19 cellular contexts compared by ENCODE assay signal in genomic region chr18:23038712-23039111, GRCh38.
DNase-seq lines count a peak whose midpoint lies in the region; ATAC-seq and TF ChIP-seq lines count a peak whose summit lies in the region.
"Had no signal": no experiment of that assay in that cellular context is flagged by ENCODE, and none has a peak within 500 bp of the region (broad histone marks: within the 10 kb centered on the region; RNA-seq: fewer than 3 reads in every experiment).

No MANE protein-coding gene starts in this region.

- H3K9me3 ChIP-seq in SJSA1 (replicated peaks) = no peaks in the 10 kb centered on the region
- no peaks in the 10 kb centered on the region for H3K9me3 ChIP-seq in heart left ventricle
- H3K9me3 ChIP-seq: Caco-2, colonic mucosa, esophagus muscularis mucosa, Peyer's patch, upper lobe of right lung had no signal

- no peak overlapping the region for H3K4me3 ChIP-seq in SJSA1
- no peak overlapping the region for H3K4me3 ChIP-seq in heart left ventricle
- H3K4me3 ChIP-seq: colonic mucosa, esophagus muscularis mucosa, GM23338, Peyer's patch, skin epidermis, upper lobe of right lung had no signal

- TF ChIP-seq POLR2A in heart left ventricle (IDR thresholded peaks at IDR 0.05) = no peak

- 81 to 92% (median 86%) methylated on average over 4 of the region's 4 CpGs for WGBS in heart left ventricle, 4 donors

- DNase-seq in H4 (ENCODE audit: low spot score) = peak; percentile 53
- peak; percentile 72 to 82 for DNase-seq in SJSA1 (ENCODE audit: low read depth in 1 of 2, low spot score in 2 of 2)
- DNase-seq in epithelial cell of prostate (ENCODE audit: low read depth, low spot score) = peak; percentile 53
- peak; percentile 93 for DNase-seq in renal cortical epithelial cell (ENCODE audit: low read depth)
- DNase-seq in heart left ventricle = no peak
- no peak for DNase-seq in NK-92 (lab: John Stamatoyannopoulos, UW; ENCODE audit: unreplicated experiment)
- DNase-seq in NCI-H2081 treated with DMSO at 0.1 percent for 48 hours (lab: John Stamatoyannopoulos, UW) = no peak
- no peak for DNase-seq in stimulated activated CD4-positive, alpha-beta T cell treated with anti-CD3 and anti-CD28 coated beads, Interleukin-4, amount 100 ng/mL, for 24 hours
- DNase-seq: activated CD4-positive, alpha-beta T cell treated with anti-CD3 and anti-CD28 coated beads for 48 hours; activated naive CD8-positive, alpha-beta T cell treated with anti-CD3 and anti-CD28 coated beads, Interleukin-2, amount 10 ng/mL, durations not matched to agents 7 days and 5 days; activated T-cell treated with anti-CD3 and anti-CD28 coated beads for 4 hours; Caco-2; colonic mucosa; Peyer's patch; stimulated activated naive CD4-positive, alpha-beta T cell treated with Interleukin-2 at 50 U/mL for 16 hours; upper lobe of right lung had no signal

- H3K4me1 ChIP-seq in SJSA1 (replicated peaks) (peaks cover 26% of the 10 kb centered on the region), heart left ventricle (no peaks in the 10 kb centered on the region)
- H3K4me1 ChIP-seq: colonic mucosa, esophagus muscularis mucosa, Peyer's patch, upper lobe of right lung had no signal

- no peak for TF ChIP-seq CTCF in heart left ventricle (IDR thresholded peaks at IDR 0.05)

- ATAC-seq in heart left ventricle = no peak
- ATAC-seq: GM23338, upper lobe of right lung had no signal

- H3K36me3 ChIP-seq in SJSA1 = no peaks in the 10 kb centered on the region
- no peaks in the 10 kb centered on the region for H3K36me3 ChIP-seq in heart left ventricle
- H3K36me3 ChIP-seq: colonic mucosa, esophagus muscularis mucosa, Peyer's patch, upper lobe of right lung had no signal

- intact Hi-C loops in heart left ventricle (cut with DNase I) = loop anchor here in 7 of 10 donors (10.0 kb wide), 4 partner anchors 316 to 376 kb away; no protein-coding TSS in a partner anchor

- peak overlapping the region; percentile 65 for H3K27ac ChIP-seq in SJSA1
- H3K27ac ChIP-seq in epithelial cell of prostate = no peak overlapping the region
- no peak overlapping the region for H3K27ac ChIP-seq in heart left ventricle
- H3K27ac ChIP-seq: colonic mucosa, esophagus muscularis mucosa, Peyer's patch, skin epidermis, upper lobe of right lung had no signal

- no peaks in the 10 kb centered on the region for H3K27me3 ChIP-seq in SJSA1 (replicated peaks)
- no peaks in the 10 kb centered on the region for H3K27me3 ChIP-seq in heart left ventricle
- H3K27me3 ChIP-seq: colonic mucosa, esophagus muscularis mucosa, Peyer's patch, upper lobe of right lung had no signal

Comparison
In these comparisons a context has a peak if more than half of its experiments do, and no peak if none do; other contexts are left out.
1. DNase-seq: peak in H4 (single experiment), SJSA1 (2 of 2), epithelial cell of prostate (single experiment) and renal cortical epithelial cell (single experiment); none in heart left ventricle (0 of 5), NK-92 (single experiment), NCI-H2081 treated with DMSO at 0.1 percent for 48 hours (single experiment) and stimulated activated CD4-positive, alpha-beta T cell treated with anti-CD3 and anti-CD28 coated beads, Interleukin-4, amount 100 ng/mL, for 24 hours (single experiment).